8 cellular contexts compared by ENCODE assay signal in genomic region chr3:49703443-49703927, GRCh38. TPM values are rescaled to one million over a fixed set of nuclear protein-coding genes. Genes with fewer than 3 reads are reported as not detected.
DNase-seq lines count a peak whose midpoint lies in the region; ATAC-seq, FAIRE-seq and TF ChIP-seq lines count a peak whose summit lies in the region.

No MANE protein-coding gene starts in this region.

- CTCF ChIA-PET in A549 (lab: Yijun Ruan, JAX) = interaction anchor here (0.8 to 5.0 kb wide), 10 partner anchors 8 to 198 kb away, joined by 3 to 44 read pairs (median 6); partner anchors contain the start of gene AMIGO3

- H3K27me3 ChIP-seq in foreskin keratinocyte (no peaks in the 10 kb centered on the region), parathyroid adenoma (ENCODE audit: control insufficient read depth, insufficient read depth, low read length) (no peaks in the 10 kb centered on the region)

- H3K4me2 ChIP-seq in A549 = no peak overlapping the region
- no peak overlapping the region for H3K4me2 ChIP-seq in parathyroid adenoma (ENCODE audit: low read length)

- H3K4me1 ChIP-seq in A549 (no peaks in the 10 kb centered on the region), foreskin keratinocyte (no peaks in the 10 kb centered on the region), parathyroid adenoma (peaks cover 3% of the 10 kb centered on the region)

- H3K4me3 ChIP-seq in A549 (no peak overlapping the region), GM12875 (ENCODE audit: low read depth, low read length) (no peak overlapping the region), parathyroid adenoma (ENCODE audit: low read depth, low read length) (no peak overlapping the region)

- POLR2A ChIA-PET in A549 (lab: Yijun Ruan, JAX) = no interaction called here

- TF ChIP-seq RAD21 in A549 (conservative IDR thresholded peaks at IDR 0.05 in 1 of 2, IDR thresholded peaks at IDR 0.05 in 1 of 2) = peak; percentile 64 to 74

- no peak overlapping the region for H3K9ac ChIP-seq in parathyroid adenoma

- peaks cover 4% of the 10 kb centered on the region for H3K79me2 ChIP-seq in parathyroid adenoma

- 20% methylated on average over 2 of the region's 14 CpGs for WGBS in A549 (ENCODE audit: missing lambda C conversion rate)

- DNase-seq in A549 (ENCODE audit: low read depth in 1 of 2, low spot score in 1 of 2) (peak; percentile 58 to 62), HT-29 (ENCODE audit: low spot score) (peak; percentile 69), RKO (ENCODE audit: low spot score) (peak; percentile 72), foreskin keratinocyte (peak in 1 of 2 donors; percentile 41), KG1 (lab: John Stamatoyannopoulos, UW) (no peak)
- DNase-seq in activated T-helper 9 cell treated with anti-CD3 and anti-CD28 coated beads, Interleukin-2, amount 50 U/mL, for 16 hours (ENCODE audit: low read depth) = peak; percentile 45

- H3K9me3 ChIP-seq in A549 = no peaks in the 10 kb centered on the region
- H3K9me3 ChIP-seq in parathyroid adenoma (ENCODE audit: control insufficient read depth, low read length) = no peaks in the 10 kb centered on the region

- H3K27ac ChIP-seq in A549 = no peak overlapping the region
- H3K27ac ChIP-seq in foreskin keratinocyte = no peak overlapping the region
- H3K27ac ChIP-seq in parathyroid adenoma = no peak overlapping the region

- no peak for TF ChIP-seq EP300 in A549 (IDR thresholded peaks at IDR 0.05)

- TF ChIP-seq CTCF in A549 (IDR thresholded peaks at IDR 0.05) (peak; percentile 53), GM12875 (IDR thresholded peaks at IDR 0.05; ENCODE audit: borderline replicate concordance, insufficient read depth, low read depth, low read length) (peak; percentile 94), foreskin keratinocyte (conservative IDR thresholded peaks at IDR 0.05) (peak; percentile 88), parathyroid adenoma (IDR thresholded peaks at IDR 0.05) (peak; percentile 84)

- FAIRE-seq in A549 (lab: Jason Lieb, UNC) = no peak

- H2AFZ ChIP-seq in parathyroid adenoma = no peak overlapping the region

- ATAC-seq in A549 = peak; percentile 87 to 94
- ATAC-seq in foreskin keratinocyte = peak; percentile 80

- no peaks in the 10 kb centered on the region for H3K36me3 ChIP-seq in parathyroid adenoma (ENCODE audit: control insufficient read depth, insufficient read depth, low read length)

- TF ChIP-seq POLR2A in A549 (IDR thresholded peaks at IDR 0.05; ENCODE audit: low read length) = no peak

TF ChIP-seq in A549, 52 proteins besides CTCF, POLR2A, EP300 and RAD21:
- TF ChIP-seq HOXB13 (CRISPR knock-in tag; IDR thresholded peaks at IDR 0.05; ENCODE audit: low read depth) (no peak), SMC3 (IDR thresholded peaks at IDR 0.05) (peak; percentile 44; the same call in 2 of the 3 replicates), JUN (IDR thresholded peaks at IDR 0.05) (no peak), ATOH8 (CRISPR knock-in tag; IDR thresholded peaks at IDR 0.05; ENCODE audit: low read depth) (no peak), ELK1 (IDR thresholded peaks at IDR 0.05; ENCODE audit: low read depth, low read length) (no peak), FOSL2 (IDR thresholded peaks at IDR 0.05) (no peak), FOSL2 (CRISPR knock-in tag; IDR thresholded peaks at IDR 0.05) (no peak), NPAS2 (CRISPR knock-in tag; IDR thresholded peaks at IDR 0.05; ENCODE audit: borderline replicate concordance) (no peak)
TF ChIP-seq in A549: peak in this region for 1.

RNA-seq across cellular contexts. Expression of gene RNF123, which starts 14.1 kb away (rescaled TPM):
- 14.4 and 21.3 TPM in 2 replicates for polyA plus RNA-seq in A549 (2011; rRNA removed)
- polyA plus RNA-seq in A549 (2012; cell fraction: cytosol; rRNA removed) = 26.4 and 33.3 TPM in 2 replicates
- polyA plus RNA-seq in A549 (2012; cell fraction: nucleus; rRNA removed) = 108 and 136 TPM in 2 replicates
- 12.9 to 16.1 TPM (median 16.0 TPM) in 3 replicates for polyA plus RNA-seq in A549 (2017; fragmentation: RNase III; extraction: RNeasy Plus Mini Kit Qiagen cat#74134 plus additional on column Dnase treatment)
- 29.7 and 31.8 TPM in 2 replicates for polyA minus RNA-seq in A549 (2011; rRNA and poly(A)+ RNA removed)
- 22.4 and 24.3 TPM in 2 replicates for total RNA-seq in HT-29 (2014; rRNA removed; shearing (Covaris generic))
- total RNA-seq in foreskin keratinocyte = 19.2 and 22.8 TPM in 2 replicates
- polyA plus RNA-seq in foreskin keratinocyte = 19.0 and 20.8 TPM in 2 replicates

RNA-seq across cellular contexts. Expression of gene MST1, which starts 14.2 kb away (rescaled TPM):
- polyA plus RNA-seq in A549 (2011; rRNA removed) (3.6 and 5.0 TPM in 2 replicates), A549 (2017; fragmentation: RNase III; extraction: RNeasy Plus Mini Kit Qiagen cat#74134 plus additional on column Dnase treatment) (3.2 to 6.9 TPM (median 4.9 TPM) in 3 replicates), foreskin keratinocyte (6.0 and 6.1 TPM in 2 replicates)
- polyA plus RNA-seq in A549 (2012; cell fraction: cytosol; rRNA removed) = 1.8 and 2.0 TPM in 2 replicates
- polyA plus RNA-seq in A549 (2012; cell fraction: nucleus; rRNA removed) = 38.0 and 40.8 TPM in 2 replicates
- polyA minus RNA-seq in A549 (2011; rRNA and poly(A)+ RNA removed) = 2.6 and 2.8 TPM in 2 replicates
- total RNA-seq in HT-29 (2014; rRNA removed; shearing (Covaris generic)) = 2.2 and 3.3 TPM in 2 replicates
- 5.6 and 7.5 TPM in 2 replicates for total RNA-seq in foreskin keratinocyte

RNA-seq across cellular contexts. Expression of gene AMIGO3, which starts 16.0 kb away (rescaled TPM):
- polyA plus RNA-seq in A549 (2011; rRNA removed) (0.03 TPM in 1 of 2 replicates, not detected in the other), A549 (2017; fragmentation: RNase III; extraction: RNeasy Plus Mini Kit Qiagen cat#74134 plus additional on column Dnase treatment) (0.13 TPM in 1 of 3 replicates, not detected in the others), foreskin keratinocyte (0.32 and 0.34 TPM in 2 replicates)
- polyA plus RNA-seq in A549 (2012; cell fraction: cytosol; rRNA removed) = 0.26 and 0.88 TPM in 2 replicates
- 7.5 and 14.5 TPM in 2 replicates for polyA plus RNA-seq in A549 (2012; cell fraction: nucleus; rRNA removed)
- polyA minus RNA-seq in A549 (2011; rRNA and poly(A)+ RNA removed) = 0.34 TPM in 1 of 2 replicates, not detected in the other
- total RNA-seq in HT-29 (2014; rRNA removed; shearing (Covaris generic)) = 2.0 and 2.7 TPM in 2 replicates
- not detected in 2 replicates for total RNA-seq in foreskin keratinocyte

RNA-seq across cellular contexts. Expression of gene GMPPB, which starts 20.3 kb away (rescaled TPM):
- polyA plus RNA-seq in A549 (2011; rRNA removed) = 12.2 and 12.9 TPM in 2 replicates
- 23.8 and 27.3 TPM in 2 replicates for polyA plus RNA-seq in A549 (2012; cell fraction: cytosol; rRNA removed)
- polyA plus RNA-seq in A549 (2012; cell fraction: nucleus; rRNA removed) = 44.8 and 45.3 TPM in 2 replicates
- 22.1 to 26.9 TPM (median 24.1 TPM) in 3 replicates for polyA plus RNA-seq in A549 (2017; fragmentation: RNase III; extraction: RNeasy Plus Mini Kit Qiagen cat#74134 plus additional on column Dnase treatment)
- polyA minus RNA-seq in A549 (2011; rRNA and poly(A)+ RNA removed) = 20.8 and 22.9 TPM in 2 replicates
- total RNA-seq in HT-29 (2014; rRNA removed; shearing (Covaris generic)) = 40.0 and 45.1 TPM in 2 replicates
- 41.4 and 44.5 TPM in 2 replicates for total RNA-seq in foreskin keratinocyte
- 54.8 and 57.5 TPM in 2 replicates for polyA plus RNA-seq in foreskin keratinocyte

RNA-seq across cellular contexts. Expression of gene APEH, which starts 29.3 kb away (rescaled TPM):
- polyA plus RNA-seq in A549 (2011; rRNA removed) (60.8 and 74.9 TPM in 2 replicates), A549 (2017; fragmentation: RNase III; extraction: RNeasy Plus Mini Kit Qiagen cat#74134 plus additional on column Dnase treatment) (57.9 to 66.9 TPM (median 64.9 TPM) in 3 replicates), foreskin keratinocyte (130 and 144 TPM in 2 replicates)
- polyA plus RNA-seq in A549 (2012; cell fraction: cytosol; rRNA removed) = 66.5 and 81.7 TPM in 2 replicates
- 122 and 140 TPM in 2 replicates for polyA plus RNA-seq in A549 (2012; cell fraction: nucleus; rRNA removed)
- polyA minus RNA-seq in A549 (2011; rRNA and poly(A)+ RNA removed) = 178 and 189 TPM in 2 replicates
- 246 and 254 TPM in 2 replicates for total RNA-seq in HT-29 (2014; rRNA removed; shearing (Covaris generic))
- 158 and 176 TPM in 2 replicates for total RNA-seq in foreskin keratinocyte
